9 cellular contexts compared by ENCODE assay signal in genomic region chr5:148374693-148375360, GRCh38. TPM values are rescaled to one million over a fixed set of nuclear protein-coding genes. Genes with fewer than 3 reads are reported as not detected.
DNase-seq lines count a peak whose midpoint lies in the region; ATAC-seq and TF ChIP-seq lines count a peak whose summit lies in the region.
"Had no signal": no experiment of that assay in that cellular context is flagged by ENCODE, and none has a peak within 500 bp of the region (broad histone marks: within the 10 kb centered on the region; RNA-seq: fewer than 3 reads in every experiment).

No MANE protein-coding gene starts in this region.

- H3K27me3 ChIP-seq in H7 (ENCODE audit: control insufficient read depth, insufficient read depth, low read length) (no peaks in the 10 kb centered on the region), endodermal cell (ENCODE audit: control insufficient read depth, insufficient read depth, low read length, poor library complexity, severe bottlenecking) (no peaks in the 10 kb centered on the region)

- WGBS in endodermal cell (ENCODE audit: insufficient coverage in 1 of 2, insufficient read length in 1 of 2), 2 experiments = 43 to 71% methylated on average over 1 to 3 of the region's 3 CpGs

- peak; percentile 69 for DNase-seq in A172 (ENCODE audit: low spot score)
- DNase-seq in GDM1 (lab: John Stamatoyannopoulos, UW) = peak; percentile 16
- peak; percentile 19 for DNase-seq in H7
- DNase-seq in LHCN-M2 (ENCODE audit: low read depth) = peak; percentile 55
- DNase-seq in SIG-M5 treated with dmso at 0.1 percent for 504 hours (lab: John Stamatoyannopoulos, UW; ENCODE audit: unreplicated experiment) = peak; percentile 88
- peak; percentile 84 for DNase-seq in endodermal cell
- peak; percentile 44 for DNase-seq in midbrain (lab: John Stamatoyannopoulos, UW)

- H3K27ac ChIP-seq in endodermal cell (ENCODE audit: low read depth, low read length) = no peak overlapping the region

- no peak overlapping the region for H3K9ac ChIP-seq in endodermal cell (ENCODE audit: extremely low read depth, low read length, poor library complexity, severe bottlenecking)

- no peaks in the 10 kb centered on the region for H3K9me3 Mint-ChIP-seq in endodermal cell

- H3K4me1 Mint-ChIP-seq in endodermal cell = peaks cover 23% of the 10 kb centered on the region

- H3K4me3 ChIP-seq in H7 (ENCODE audit: insufficient read depth, low read depth, low read length) (no peak overlapping the region), endodermal cell (ENCODE audit: low read length) (no peak overlapping the region)

- no peak overlapping the region for H3K4me3 Mint-ChIP-seq in endodermal cell

- no peak overlapping the region for H3K27ac Mint-ChIP-seq in endodermal cell

- TF ChIP-seq CTCF in endodermal cell (conservative IDR thresholded peaks at IDR 0.05) = peak; percentile 88

- no peaks in the 10 kb centered on the region for H3K27me3 Mint-ChIP-seq in endodermal cell (ENCODE audit: insufficient read depth)

- no peaks in the 10 kb centered on the region for H3K36me3 ChIP-seq in H7 (replicated peaks; ENCODE audit: control insufficient read depth, insufficient read depth, low read length)
- no peaks in the 10 kb centered on the region for H3K36me3 ChIP-seq in endodermal cell (ENCODE audit: control insufficient read depth, insufficient read depth, low read length)

- peaks cover 2% of the 10 kb centered on the region for H3K36me3 Mint-ChIP-seq in endodermal cell (ENCODE audit: low read depth)

- H3K4me1 ChIP-seq in endodermal cell (ENCODE audit: control insufficient read depth, insufficient read depth, low read length) = no peaks in the 10 kb centered on the region

- no peak for ATAC-seq in GM21528 (IDR thresholded peaks at IDR 0.05; ENCODE audit: low FRiP score, unreplicated experiment)

- H3K9me3 ChIP-seq in endodermal cell (ENCODE audit: control insufficient read depth, low read length) = no peaks in the 10 kb centered on the region

RNA-seq across cellular contexts. Expression of gene FBXO38, which starts 8.9 kb away (rescaled TPM):
- 40.9 and 48.6 TPM in 2 replicates for total RNA-seq in A172 (2014; rRNA removed; shearing (Covaris generic))
- total RNA-seq in H7 (2014; rRNA removed; shearing (Covaris generic)) = 29.4 and 37.9 TPM in 2 replicates
- total RNA-seq in LHCN-M2 (2014; rRNA removed) = 34.5 and 35.5 TPM in 2 replicates
- 9.6 TPM for polyA plus RNA-seq in LHCN-M2 (2012)
- 10 to 100 TPM; 45.4 to 49.7 TPM for total RNA-seq in endodermal cell
- 31.7 TPM for polyA plus RNA-seq in endodermal cell (2013, experiment 1 of 2)
- 30.6 TPM for polyA plus RNA-seq in endodermal cell (2013, experiment 2 of 2)

RNA-seq across cellular contexts. Expression of gene SPINK9, which starts 39.5 kb away (rescaled TPM):
- not detected in 2 replicates for total RNA-seq in A172 (2014; rRNA removed; shearing (Covaris generic))
- not detected in 2 replicates for total RNA-seq in H7 (2014; rRNA removed; shearing (Covaris generic))
- total RNA-seq in LHCN-M2 (2014; rRNA removed) (not detected in 2 replicates), endodermal cell (not detected)
- polyA plus RNA-seq in LHCN-M2 (2012) = not detected
- not detected for polyA plus RNA-seq in endodermal cell (2013, experiment 1 of 2)
- not detected for polyA plus RNA-seq in endodermal cell (2013, experiment 2 of 2)
- total RNA-seq: lower leg skin had no signal

Comparison
In these comparisons a context has a peak if more than half of its experiments do, and no peak if none do; other contexts are left out.
1. DNase-seq: peak in every context shown above with its lines; median percentile 88 in SIG-M5 treated with dmso at 0.1 percent for 504 hours; 84 in endodermal cell; 69 in A172; 55 in LHCN-M2; 44 in midbrain; 19 in H7; 16 in GDM1.